Comparison of ENCODE assay signal across 12 cellular contexts in genomic region chr1:53582211-53583020, GRCh38.
A peak's percentile ranks its signal among the peaks of the same experiment; 100 is the strongest.
DNase-seq lines count a peak whose midpoint lies in the region; ATAC-seq, FAIRE-seq and TF ChIP-seq lines count a peak whose summit lies in the region.
"Had no signal": no experiment of that assay in that cellular context is flagged by ENCODE, and none has a peak within 500 bp of the region (broad histone marks: within the 10 kb centered on the region; RNA-seq: fewer than 3 reads in every experiment).

No MANE protein-coding gene starts in this region.

- TF ChIP-seq CTCF in pancreas (IDR thresholded peaks at IDR 0.05): no peak

- no peaks in the 10 kb centered on the region for H3K27me3 ChIP-seq in pancreas
- H3K27me3 ChIP-seq: vagina had no signal

- H3K4me3 ChIP-seq in pancreas: no peak overlapping the region
- H3K4me3 ChIP-seq: vagina had no signal

- H3K4me1 ChIP-seq in pancreas: no peaks in the 10 kb centered on the region

- H3K36me3 ChIP-seq in pancreas: no peaks in the 10 kb centered on the region
- H3K36me3 ChIP-seq: vagina had no signal

- peak; percentile 9 for DNase-seq in activated CD4-positive, CD25-positive, alpha-beta regulatory T cell treated with anti-CD3 and anti-CD28 coated beads, Interleukin-2, amount 50 U/mL, for 72 hours
- DNase-seq in activated gamma-delta T cell treated with anti-CD3 and anti-CD28 coated beads, Interleukin-2, amount 50 U/mL, for 16 hours (ENCODE audit: low read depth): peak; percentile 33
- DNase-seq in pancreas (peak in 4 of 6 donors; percentile 9 to 45 (median 27)), dedifferentiated amniotic fluid mesenchymal stem cell (ENCODE audit: extremely low spot score) (no peak)
- DNase-seq: activated CD4-positive, alpha-beta memory T cell treated with anti-CD3 and anti-CD28 coated beads, Interleukin-2, amount 10 ng/mL, durations not matched to agents 7 days and 5 days; amygdala had no signal

- H3K9me3 ChIP-seq in pancreas: no peaks in the 10 kb centered on the region
- H3K9me3 ChIP-seq: vagina had no signal

- no peak for FAIRE-seq in pancreas (lab: Jason Lieb, UNC)

- intact Hi-C loops in pancreas (cut with DNase I): no loop called here

- H3K27ac ChIP-seq in pancreas: peak overlapping the region in 2 of 4 donors; percentile 5 to 8
- H3K27ac ChIP-seq: vagina had no signal

- WGBS in pancreas, 2 donors: 69 to 75% methylated on average over 8 of the region's 8 CpGs

- ATAC-seq in activated CD4-positive, CD25-positive, alpha-beta regulatory T cell treated with anti-CD3 and anti-CD28 coated beads, Interleukin-2, amount 50 U/mL, for 24 hours: no peak
- ATAC-seq in GM18867 (IDR thresholded peaks at IDR 0.05; ENCODE audit: unreplicated experiment) (peak; percentile 41), pancreas (peak; percentile 66 to 83 (median 75)), HG02870 (IDR thresholded peaks at IDR 0.05; ENCODE audit: unreplicated experiment) (no peak), GM18909 (IDR thresholded peaks at IDR 0.05; ENCODE audit: poor library complexity, unreplicated experiment) (no peak)
- ATAC-seq: Panc1 had no signal

Comparison
In these comparisons a context has a peak if more than half of its experiments do, and no peak if none do; other contexts are left out.
1. ATAC-seq: peak in GM18867 (single experiment) and pancreas (4 of 4); none in activated CD4-positive, CD25-positive, alpha-beta regulatory T cell treated with anti-CD3 and anti-CD28 coated beads, Interleukin-2, amount 50 U/mL, for 24 hours (0 of 2), HG02870 (single experiment) and GM18909 (single experiment).